In genomic region chr14:43793579-43793978, GRCh38 we compare ENCODE assay signal across 22 cellular contexts.
"Had no signal": no experiment of that assay in that cellular context is flagged by ENCODE, and none has a peak within 500 bp of the region (broad histone marks: within the 10 kb centered on the region; RNA-seq: fewer than 3 reads in every experiment).

No MANE protein-coding gene starts in this region.

- H3K27ac ChIP-seq: brain microvascular endothelial cell, coronary artery, dorsolateral prefrontal cortex had no signal

- DNase-seq: activated CD4-positive, alpha-beta memory T cell treated with anti-CD3 and anti-CD28 coated beads, Interleukin-2, amount 10 ng/mL, durations not matched to agents 7 days and 5 days; activated CD4-positive, alpha-beta T cell treated with anti-CD3 and anti-CD28 coated beads for 1 hour; activated CD4-positive, alpha-beta T cell treated with anti-CD3 and anti-CD28 coated beads for 4 hours; activated CD4-positive, alpha-beta T cell treated with anti-CD3 and anti-CD28 coated beads, Interleukin-2, amount 10 ng/mL, durations not matched to agents 7 days and 5 days; activated CD4-positive, alpha-beta T cell treated with anti-CD3 and anti-CD28 coated beads, Interleukin-2, amount 50 U/mL, for 4 hours; activated CD4-positive, CD25-positive, alpha-beta regulatory T cell; activated CD8-positive, alpha-beta memory T cell treated with anti-CD3 and anti-CD28 coated beads for 24 hours; activated effector memory CD4-positive, alpha-beta T cell treated with Interleukin-2 at 50 U/mL for 16 hours; activated gamma-delta T cell treated with Interleukin-2 at 50 U/mL for 16 hours; activated naive CD4-positive, alpha-beta T cell treated with anti-CD3 and anti-CD28 coated beads, Interleukin-2, amount 50 U/mL, for 16 hours; activated naive CD4-positive, alpha-beta T cell treated with Interleukin-2 at 50 U/mL for 16 hours; activated T-cell treated with anti-CD3 and anti-CD28 coated beads, Interleukin-2, amount 50 U/mL, for 4 hours; amniotic stem cell; anterior cingulate cortex; brain microvascular endothelial cell; dorsolateral prefrontal cortex; effector memory CD4-positive, alpha-beta T cell; endodermal cell; foreskin fibroblast; head of caudate nucleus; T-helper 2 cell had no signal

- H3K4me3 ChIP-seq: coronary artery, dorsolateral prefrontal cortex had no signal

- H3K36me3 ChIP-seq: brain microvascular endothelial cell had no signal

- H3K27me3 ChIP-seq: brain microvascular endothelial cell, dorsolateral prefrontal cortex had no signal
